Comparison of ENCODE assay signal across 1 cellular context in genomic region chr17:6593371-6593770, GRCh38. TPM values are rescaled to one million over a fixed set of nuclear protein-coding genes. Genes with fewer than 3 reads are reported as not detected.
"Had no signal": no experiment of that assay in that cellular context is flagged by ENCODE, and none has a peak within 500 bp of the region (broad histone marks: within the 10 kb centered on the region; RNA-seq: fewer than 3 reads in every experiment).

No MANE protein-coding gene starts in this region.

RNA-seq across cellular contexts. Expression of gene C17orf100, which starts 58.2 kb away (rescaled TPM):
- total RNA-seq: thoracic aorta had no signal
